In genomic region chrX:115499112-115499805, GRCh38 we compare ENCODE assay signal across 13 cellular contexts.
DNase-seq lines count a peak whose midpoint lies in the region; ATAC-seq and TF ChIP-seq lines count a peak whose summit lies in the region.
"Had no signal": no experiment of that assay in that cellular context is flagged by ENCODE, and none has a peak within 500 bp of the region (broad histone marks: within the 10 kb centered on the region; RNA-seq: fewer than 3 reads in every experiment).

No MANE protein-coding gene starts in this region.

- no peak overlapping the region for H3K4me3 Mint-ChIP-seq in CD14-positive monocyte
- no peak overlapping the region for H3K4me3 Mint-ChIP-seq in natural killer cell treated with Interleukin-12 subunit alpha and Interleukin-12 subunit beta and Interleukin-15 and Interleukin-18, amount 100 ng/mL, for 72 hours
- H3K4me3 Mint-ChIP-seq: activated naive CD8-positive, alpha-beta T cell; IgD-negative memory B cell; T-cell had no signal

- peak overlapping the region; percentile 9 to 79 (median 51) for H3K27ac Mint-ChIP-seq in CD14-positive monocyte
- H3K27ac Mint-ChIP-seq in natural killer cell treated with Interleukin-12 subunit alpha and Interleukin-12 subunit beta and Interleukin-15 and Interleukin-18, amount 100 ng/mL, for 72 hours, result no peak overlapping the region
- H3K27ac Mint-ChIP-seq: activated naive CD8-positive, alpha-beta T cell; IgD-negative memory B cell; T-cell had no signal

- no peaks in the 10 kb centered on the region for H3K4me1 ChIP-seq in left lung
- H3K4me1 ChIP-seq: thyroid gland had no signal

- H3K4me3 ChIP-seq in left lung, result no peak overlapping the region
- H3K4me3 ChIP-seq: GM23248, thyroid gland had no signal

- no peaks in the 10 kb centered on the region for H3K27me3 ChIP-seq in left lung
- H3K27me3 ChIP-seq: thyroid gland had no signal

- no peak overlapping the region for H3K27ac ChIP-seq in left lung
- H3K27ac ChIP-seq: GM23248, thyroid gland had no signal

- no peaks in the 10 kb centered on the region for H3K9me3 ChIP-seq in left lung
- H3K9me3 ChIP-seq: thyroid gland had no signal

- H3K4me1 Mint-ChIP-seq in CD14-positive monocyte, result peaks cover 21% of the 10 kb centered on the region
- no peaks in the 10 kb centered on the region for H3K4me1 Mint-ChIP-seq in natural killer cell treated with Interleukin-12 subunit alpha and Interleukin-12 subunit beta and Interleukin-15 and Interleukin-18, amount 100 ng/mL, for 72 hours (ENCODE audit: low read depth in 2 of 2)
- H3K4me1 Mint-ChIP-seq: IgD-negative memory B cell, T-cell had no signal

- H3K9me3 Mint-ChIP-seq in CD14-positive monocyte, result peaks cover 0 to 1% (median 0%) of the 10 kb centered on the region in 7 donors
- no peaks in the 10 kb centered on the region for H3K9me3 Mint-ChIP-seq in natural killer cell treated with Interleukin-12 subunit alpha and Interleukin-12 subunit beta and Interleukin-15 and Interleukin-18, amount 100 ng/mL, for 72 hours
- H3K9me3 Mint-ChIP-seq: IgD-negative memory B cell, T-cell had no signal

- DNase-seq in CD14-positive monocyte (ENCODE audit: low spot score), result no peak
- peak; percentile 44 for DNase-seq in LHCN-M2 (ENCODE audit: low read depth)
- peak; percentile 40 for DNase-seq in SKM-1 (lab: John Stamatoyannopoulos, UW; ENCODE audit: unreplicated experiment)
- DNase-seq in left lung, result no peak
- no peak for DNase-seq in natural killer cell treated with Interleukin-12 subunit alpha and Interleukin-12 subunit beta and Interleukin-15 and Interleukin-18, amount 100 ng/mL, for 72 hours (ENCODE audit: low spot score)
- DNase-seq in activated naive CD4-positive, alpha-beta T cell treated with anti-CD3 and anti-CD28 coated beads, Interleukin-2, amount 50 U/mL, for 16 hours, result no peak
- no peak for DNase-seq in iPS-NIHi7 (ENCODE audit: extremely low spot score)
- DNase-seq: GM23248, T-cell, thyroid gland had no signal

- no peaks in the 10 kb centered on the region for H3K36me3 Mint-ChIP-seq in CD14-positive monocyte
- no peaks in the 10 kb centered on the region for H3K36me3 Mint-ChIP-seq in natural killer cell treated with Interleukin-12 subunit alpha and Interleukin-12 subunit beta and Interleukin-15 and Interleukin-18, amount 100 ng/mL, for 72 hours
- H3K36me3 Mint-ChIP-seq: activated naive CD8-positive, alpha-beta T cell; IgD-negative memory B cell; T-cell had no signal

- peaks cover 0 to 5% (median 0%) of the 10 kb centered on the region in 3 donors for H3K27me3 Mint-ChIP-seq in CD14-positive monocyte (ENCODE audit: low read depth in 3 of 3)
- peaks cover 0 to 17% of the 10 kb centered on the region in 2 donors for H3K27me3 Mint-ChIP-seq in natural killer cell treated with Interleukin-12 subunit alpha and Interleukin-12 subunit beta and Interleukin-15 and Interleukin-18, amount 100 ng/mL, for 72 hours
- H3K27me3 Mint-ChIP-seq: activated naive CD8-positive, alpha-beta T cell; IgD-negative memory B cell had no signal

- intact Hi-C loops in CD14-positive monocyte (cut with micrococcal nuclease) (no loop called here), left lung (cut with DNase I) (no loop called here)

- no peak for TF ChIP-seq CTCF in CD14-positive monocyte (IDR thresholded peaks at IDR 0.05)
- no peak for TF ChIP-seq CTCF in left lung (IDR thresholded peaks at IDR 0.05)

- peak; percentile 42 for ATAC-seq in left lung
- ATAC-seq in natural killer cell treated with Interleukin-12 subunit alpha and Interleukin-12 subunit beta and Interleukin-15 and Interleukin-18, amount 100 ng/mL, for 72 hours, result no peak
- no peak for ATAC-seq in HG02884 (IDR thresholded peaks at IDR 0.05; ENCODE audit: unreplicated experiment)
- ATAC-seq: T-cell had no signal

- H3K36me3 ChIP-seq in left lung, result no peaks in the 10 kb centered on the region
- H3K36me3 ChIP-seq: thyroid gland had no signal

Comparison
In these comparisons a context has a peak if more than half of its experiments do, and no peak if none do; other contexts are left out.
1. DNase-seq: peak in LHCN-M2 (single experiment) and SKM-1 (single experiment); none in CD14-positive monocyte (single experiment), left lung (0 of 2), natural killer cell treated with Interleukin-12 subunit alpha and Interleukin-12 subunit beta and Interleukin-15 and Interleukin-18, amount 100 ng/mL, for 72 hours (single experiment), activated naive CD4-positive, alpha-beta T cell treated with anti-CD3 and anti-CD28 coated beads, Interleukin-2, amount 50 U/mL, for 16 hours (single experiment) and iPS-NIHi7 (single experiment).
2. H3K27ac Mint-ChIP-seq: peak in CD14-positive monocyte (7 of 7); none in natural killer cell treated with Interleukin-12 subunit alpha and Interleukin-12 subunit beta and Interleukin-15 and Interleukin-18, amount 100 ng/mL, for 72 hours (0 of 2).